Comparison of ENCODE assay signal across 17 cellular contexts in the genomic region with DNA sequence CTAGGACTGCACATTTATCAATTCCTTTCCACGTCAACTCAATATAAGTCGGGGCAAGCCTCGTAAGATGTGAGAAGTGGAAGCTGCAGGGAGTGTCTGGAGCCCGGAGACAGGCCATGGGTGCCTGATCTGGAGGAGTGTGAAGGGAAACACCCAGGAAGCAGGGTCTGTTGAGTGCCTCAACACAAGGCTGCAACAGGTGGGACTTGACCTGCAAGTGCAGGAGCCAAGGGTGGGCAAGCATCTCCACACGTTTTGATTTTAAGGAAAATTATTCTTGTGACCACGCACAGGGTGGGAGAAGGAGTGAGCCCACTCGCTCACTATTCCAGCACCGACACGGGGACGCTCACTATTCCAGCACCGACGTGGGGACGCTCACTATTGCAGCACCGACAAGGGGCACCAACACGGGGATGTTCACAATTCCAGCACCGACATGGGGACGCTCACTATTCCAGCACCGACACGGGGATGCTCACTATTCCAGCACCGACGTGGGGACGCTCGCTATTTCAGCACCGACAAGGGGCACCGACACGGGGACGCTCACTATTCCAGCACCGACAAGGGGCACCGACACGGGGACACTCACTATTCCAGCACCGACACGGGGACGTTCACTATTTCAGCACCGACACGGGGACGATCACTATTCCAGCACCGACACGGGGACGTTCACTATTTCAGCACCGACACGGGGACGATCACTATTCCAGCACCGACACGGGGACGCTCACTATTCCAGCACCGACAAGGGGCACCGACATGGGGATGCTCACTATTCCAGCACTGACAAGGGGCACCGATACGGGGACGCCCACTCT.
DNase-seq lines count a peak whose midpoint lies in the region; ATAC-seq and FAIRE-seq lines count a peak whose summit lies in the region.
"Had no signal": no experiment of that assay in that cellular context is flagged by ENCODE, and none has a peak within 500 bp of the region (broad histone marks: within the 10 kb centered on the region; RNA-seq: fewer than 3 reads in every experiment).

No MANE protein-coding gene starts in this region.

- ATAC-seq in natural killer cell treated with Interleukin-12 subunit alpha and Interleukin-12 subunit beta and Interleukin-15 and Interleukin-18, amount 100 ng/mL, for 72 hours = peak; percentile 17 to 29

- DNase-seq in HTR-8/SVneo (ENCODE audit: insufficient read length, low spot score) (no peak), foreskin melanocyte (peak; percentile 12), caudate nucleus (lab: John Stamatoyannopoulos, UW) (no peak), NOMO-1 (lab: John Stamatoyannopoulos, UW; ENCODE audit: unreplicated experiment in 2 of 2) (no peak), NCI-H187 (lab: John Stamatoyannopoulos, UW) (no peak)
- no peak for DNase-seq in natural killer cell treated with Interleukin-12 subunit alpha and Interleukin-12 subunit beta and Interleukin-15 and Interleukin-18, amount 100 ng/mL, for 72 hours (ENCODE audit: low spot score)
- no peak for DNase-seq in effector CD8-positive, alpha-beta T cell (lab: John Stamatoyannopoulos, UW)
- DNase-seq: activated CD4-positive, alpha-beta T cell treated with anti-CD3 and anti-CD28 coated beads, Interleukin-2, amount 50 U/mL, for 4 hours; gastrocnemius medialis; HCEC 1CT; IMR-90; MV-4-11; NCI-H2081 treated with DMSO at 0.1 percent for 48 hours; NCI-H526 treated with DMSO at 0.1 percent for 48 hours; stimulated activated CD4-positive, alpha-beta T cell treated with anti-CD3 and anti-CD28 coated beads, Interleukin-4, amount 100 ng/mL, for 1 hour had no signal

- no peaks in the 10 kb centered on the region for H3K4me1 Mint-ChIP-seq in natural killer cell treated with Interleukin-12 subunit alpha and Interleukin-12 subunit beta and Interleukin-15 and Interleukin-18, amount 100 ng/mL, for 72 hours (ENCODE audit: low read depth in 2 of 2)

- peak; percentile 100 for FAIRE-seq in HTR-8/SVneo (lab: Jason Lieb, UNC)

- H3K36me3 ChIP-seq in BLaER1 = peaks cover 42% of the 10 kb centered on the region; the same call in 1 of the 2 replicates
- H3K36me3 ChIP-seq: gastrocnemius medialis, thoracic aorta had no signal

- H3K36me3 Mint-ChIP-seq in natural killer cell treated with Interleukin-12 subunit alpha and Interleukin-12 subunit beta and Interleukin-15 and Interleukin-18, amount 100 ng/mL, for 72 hours = no peaks in the 10 kb centered on the region

- no peak overlapping the region for H3K9ac ChIP-seq in BLaER1

- H3K4me3 ChIP-seq in BLaER1 = no peak overlapping the region
- H3K4me3 ChIP-seq: gastrocnemius medialis, thoracic aorta had no signal

- H4K20me1 ChIP-seq in BLaER1 = peaks cover 21% of the 10 kb centered on the region

- H3K9me3 Mint-ChIP-seq in natural killer cell treated with Interleukin-12 subunit alpha and Interleukin-12 subunit beta and Interleukin-15 and Interleukin-18, amount 100 ng/mL, for 72 hours = no peaks in the 10 kb centered on the region

- H3K27ac Mint-ChIP-seq in natural killer cell treated with Interleukin-12 subunit alpha and Interleukin-12 subunit beta and Interleukin-15 and Interleukin-18, amount 100 ng/mL, for 72 hours = peak overlapping the region in 1 of 2 donors; percentile 39

- no peak overlapping the region for H3K4me3 Mint-ChIP-seq in natural killer cell treated with Interleukin-12 subunit alpha and Interleukin-12 subunit beta and Interleukin-15 and Interleukin-18, amount 100 ng/mL, for 72 hours

- no peaks in the 10 kb centered on the region for H3K9me3 ChIP-seq in BLaER1
- H3K9me3 ChIP-seq: gastrocnemius medialis, thoracic aorta had no signal

- peaks cover 50% of the 10 kb centered on the region for H3K4me1 ChIP-seq in BLaER1
- H3K4me1 ChIP-seq: gastrocnemius medialis had no signal

- peak overlapping the region; percentile 38; the same call in 1 of the 2 replicates for H3K27ac ChIP-seq in BLaER1
- H3K27ac ChIP-seq in caudate nucleus (ENCODE audit: low read depth, low read length) = no peak overlapping the region
- H3K27ac ChIP-seq: gastrocnemius medialis, thoracic aorta had no signal

- no peaks in the 10 kb centered on the region for H3K27me3 ChIP-seq in BLaER1
- H3K27me3 ChIP-seq: gastrocnemius medialis had no signal

- H3K27me3 Mint-ChIP-seq in natural killer cell treated with Interleukin-12 subunit alpha and Interleukin-12 subunit beta and Interleukin-15 and Interleukin-18, amount 100 ng/mL, for 72 hours = no peaks in the 10 kb centered on the region

- H3K4me2 ChIP-seq in BLaER1 = peak overlapping the region; percentile 73; the same call in 1 of the 2 replicates
